Comparison of ENCODE assay signal across 8 cellular contexts in the genomic region with DNA sequence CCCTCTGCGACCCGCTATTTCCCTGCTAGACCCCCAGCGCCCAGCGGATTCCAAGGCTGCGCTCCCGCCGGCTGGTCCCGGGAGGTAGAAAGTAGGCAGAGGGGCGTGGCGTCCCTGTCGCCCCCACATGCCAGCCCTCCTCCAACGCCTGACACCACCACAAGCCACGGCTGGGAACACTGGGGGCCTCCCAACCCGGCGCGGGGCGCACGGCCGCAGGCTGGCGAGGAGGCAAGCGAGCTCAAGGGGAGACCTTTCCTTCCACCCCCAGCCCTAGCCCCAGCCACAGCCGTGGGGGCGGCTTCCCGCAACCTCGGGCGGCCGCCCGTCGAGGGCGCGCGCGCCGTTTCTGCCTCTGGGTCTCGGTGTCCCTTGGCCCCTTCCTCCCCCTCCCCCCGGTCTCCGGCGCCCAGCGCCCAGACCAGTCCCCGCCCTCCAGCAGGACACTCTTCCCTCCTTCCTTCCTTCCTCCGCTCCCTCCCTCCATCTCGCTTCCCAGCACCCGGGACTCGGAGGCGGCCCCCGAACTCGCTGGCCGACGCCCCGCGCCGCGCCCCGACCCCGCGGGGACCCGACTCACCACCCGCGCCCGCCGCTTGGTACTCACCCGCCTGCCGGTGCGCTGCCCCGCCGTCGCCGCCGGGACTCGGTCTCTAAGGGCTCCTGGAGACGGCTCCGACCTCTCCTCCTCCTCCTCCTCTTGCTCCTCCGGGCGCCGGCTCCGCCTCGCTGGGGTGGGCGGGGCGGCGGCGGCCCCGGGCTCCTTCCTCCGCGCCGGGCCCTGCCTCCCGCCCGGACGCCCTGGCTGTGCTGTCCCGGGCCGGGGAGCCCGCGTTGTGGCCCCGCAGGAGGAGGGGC. TPM values are rescaled to one million over a fixed set of nuclear protein-coding genes. Genes with fewer than 3 reads are reported as not detected.
A peak's percentile ranks its signal among the peaks of the same experiment; 100 is the strongest.
DNase-seq lines count a peak whose midpoint lies in the region; ATAC-seq and TF ChIP-seq lines count a peak whose summit lies in the region.

A gene (minus strand): TSS at position 731 of the 858 bp plus-strand sequence. CDS start 125,781 bp downstream, outside the sequence.

- DNase-seq in NCI-H2196 (lab: John Stamatoyannopoulos, UW; ENCODE audit: unreplicated experiment), result peak; percentile 55
- DNase-seq in NCI-H2196 treated with DMSO at 0.1 percent for 48 hours (lab: John Stamatoyannopoulos, UW; ENCODE audit: unreplicated experiment), result no peak
- DNase-seq in SW480 (ENCODE audit: low spot score), result peak; percentile 58
- DNase-seq in dorsolateral prefrontal cortex, result peak in 3 of 10 donors; percentile 9 to 51 (median 46)
- DNase-seq in stimulated activated CD4-positive, alpha-beta T cell treated with anti-CD3 and anti-CD28 coated beads, Interleukin-2, amount 100 ng/mL, for 48 hours, result peak; percentile 10 to 13
- DNase-seq in OCI-M2 (lab: John Stamatoyannopoulos, UW; ENCODE audit: unreplicated experiment), result no peak

- H3K27ac ChIP-seq in dorsolateral prefrontal cortex, result peak within 1 kb of the TSS in 36 of 59 donors; percentile 4 to 84 (median 48)
- peak within 1 kb of the TSS; percentile 35 for H3K27ac ChIP-seq in layer of hippocampus (ENCODE audit: low read depth, low read length)

- peak within 1 kb of the TSS; percentile 42 to 81 (median 65) for H3K4me3 ChIP-seq in dorsolateral prefrontal cortex

- peaks cover 0 to 55% (median 26%) of the 10 kb centered on the region in 45 donors for H3K27me3 ChIP-seq in dorsolateral prefrontal cortex
- no peaks in the 10 kb centered on the region for H3K27me3 ChIP-seq in layer of hippocampus (ENCODE audit: control insufficient read depth, insufficient read depth, low read length)

- TF ChIP-seq CTCF in dorsolateral prefrontal cortex (IDR thresholded peaks at IDR 0.05 in 54 of 56, conservative IDR thresholded peaks at IDR 0.05 in 2 of 56; ENCODE audit: low read depth in 1 of 56, partially characterized antibody in 56 of 56), result no peak

- intact Hi-C loops in dorsolateral prefrontal cortex (cut with DNase I), result no loop called here

- peak; percentile 53 for ATAC-seq in HG02973 (IDR thresholded peaks at IDR 0.05; ENCODE audit: unreplicated experiment)

RNA-seq across cellular contexts. Expression of the gene that starts here (rescaled TPM):
- 10 to 100 TPM in 106 of 120 experiments, 1 to 10 TPM in 14; 4.6 to 31.8 (median 14.8) TPM for total RNA-seq in dorsolateral prefrontal cortex

Comparison
In these comparisons a context has a peak if more than half of its experiments do, and no peak if none do; other contexts are left out.
1. DNase-seq: peak in NCI-H2196 (single experiment), SW480 (single experiment) and stimulated activated CD4-positive, alpha-beta T cell treated with anti-CD3 and anti-CD28 coated beads, Interleukin-2, amount 100 ng/mL, for 48 hours (2 of 2); none in NCI-H2196 treated with DMSO at 0.1 percent for 48 hours (single experiment) and OCI-M2 (single experiment).